In the genomic region with DNA sequence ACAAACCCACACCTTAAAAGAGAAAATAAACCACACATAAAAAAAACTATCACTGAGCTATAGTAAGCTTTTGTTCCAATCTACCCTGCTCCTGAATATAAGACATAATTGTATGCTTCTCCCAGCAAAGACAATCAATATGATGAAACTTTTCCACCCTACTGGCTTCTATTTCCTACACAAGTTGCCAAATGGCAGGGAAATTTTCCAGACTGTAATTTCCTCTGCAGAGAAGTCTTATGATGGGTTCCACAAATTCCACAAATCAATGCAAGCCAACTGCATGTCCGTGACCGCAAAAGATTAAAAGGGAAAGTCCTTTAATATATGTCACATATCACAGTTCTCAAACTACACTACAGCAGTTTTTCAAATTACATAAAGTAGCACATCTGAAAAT, we compare ENCODE assay signal across 11 cellular contexts.
DNase-seq lines count a peak whose midpoint lies in the region; ATAC-seq and TF ChIP-seq lines count a peak whose summit lies in the region.
"Had no signal": no experiment of that assay in that cellular context is flagged by ENCODE, and none has a peak within 500 bp of the region (broad histone marks: within the 10 kb centered on the region; RNA-seq: fewer than 3 reads in every experiment).

No MANE protein-coding gene starts in this region.

- POLR2A ChIA-PET in SK-N-SH (lab: Yijun Ruan, JAX): no interaction called here

- H3K36me3 Mint-ChIP-seq in immature natural killer cell: no peaks in the 10 kb centered on the region

- 0 out of 4 replicates have a peak, but pooled peaks cover 0 to 6% of the 10 kb centered on the region in 2 experiments for H3K4me1 ChIP-seq in SK-N-SH (ENCODE audit: control insufficient read depth in 1 of 2, insufficient read depth in 2 of 2, low read depth in 1 of 2, low read length in 1 of 2)
- H3K4me1 ChIP-seq in testis: peaks cover 20% of the 10 kb centered on the region

- no peak overlapping the region for H2AFZ ChIP-seq in SK-N-SH (ENCODE audit: low read depth)

- peaks cover 2 to 6% (median 5%) of the 10 kb centered on the region in 3 donors for H3K27me3 Mint-ChIP-seq in immature natural killer cell (ENCODE audit: low read depth in 3 of 3)

- TF ChIP-seq POLR2A in testis (IDR thresholded peaks at IDR 0.05): no peak

- no peaks in the 10 kb centered on the region for H3K36me3 ChIP-seq in SK-N-SH (replicated peaks in 1 of 2; ENCODE audit: control insufficient read depth in 1 of 2, insufficient read depth in 2 of 2, low read length in 1 of 2)
- H3K36me3 ChIP-seq in testis (ENCODE audit: low read depth, missing control alignments): no peaks in the 10 kb centered on the region

- H3K79me2 ChIP-seq in SK-N-SH (ENCODE audit: insufficient read depth): no peaks in the 10 kb centered on the region

- H3K9ac ChIP-seq in SK-N-SH: no peak overlapping the region

- H3K9me3 ChIP-seq in SK-N-SH: no peaks in the 10 kb centered on the region
- no peaks in the 10 kb centered on the region for H3K9me3 ChIP-seq in testis

- TF ChIP-seq EP300 in SK-N-SH (IDR thresholded peaks at IDR 0.05; ENCODE audit: borderline replicate concordance in 1 of 2, low read depth in 1 of 2, low read length in 1 of 2): no peak

- WGBS in SK-N-SH (ENCODE audit: low lambda C conversion rate): 63% methylated on average over 2 of the region's 2 CpGs
- WGBS in testis, 2 donors: 33 to 38% methylated on average over 2 of the region's 2 CpGs

- intact Hi-C loops in testis (cut with DNase I; ENCODE audit: low total_unique reads): no loop called here

- TF ChIP-seq RAD21 in SK-N-SH (IDR thresholded peaks at IDR 0.05; ENCODE audit: low read length): no peak

- no peak for ATAC-seq in SK-N-SH treated with all-trans-retinoic acid at 6 μM for 48 hours

- no peaks in the 10 kb centered on the region for H3F3A ChIP-seq in SK-N-SH (replicated peaks; ENCODE audit: insufficient read depth)

- no peak overlapping the region for H3K27ac Mint-ChIP-seq in immature natural killer cell

- H3K4me1 Mint-ChIP-seq in immature natural killer cell: no peaks in the 10 kb centered on the region

- H4K20me1 ChIP-seq in SK-N-SH (ENCODE audit: insufficient read depth): no peaks in the 10 kb centered on the region

- no peaks in the 10 kb centered on the region for H3K9me2 ChIP-seq in SK-N-SH

- no peak overlapping the region for H3K4me3 Mint-ChIP-seq in immature natural killer cell

- no peaks in the 10 kb centered on the region for H3K9me3 Mint-ChIP-seq in immature natural killer cell

- CTCF ChIA-PET in SK-N-SH (lab: Yijun Ruan, JAX): interaction anchor here (1.3 to 1.4 kb wide), 3 partner anchors 26 to 126 kb away, joined by 3 to 4 read pairs (median 4); no protein-coding TSS in a partner anchor

- H3K4me3 ChIP-seq in SK-N-SH (ENCODE audit: low read depth in 2 of 2, low read length in 1 of 2): no peak overlapping the region
- no peak overlapping the region for H3K4me3 ChIP-seq in testis
- H3K4me3 ChIP-seq: skin epidermis had no signal

- no peak overlapping the region for H3K4me2 ChIP-seq in SK-N-SH

- TF ChIP-seq CTCF in SK-N-SH (IDR thresholded peaks at IDR 0.05) (no peak), testis (IDR thresholded peaks at IDR 0.05) (no peak)

- no peaks in the 10 kb centered on the region for H3K27me3 ChIP-seq in SK-N-SH (ENCODE audit: insufficient read depth)
- H3K27me3 ChIP-seq in testis: no peaks in the 10 kb centered on the region

- DNase-seq in SK-N-SH: no peak
- DNase-seq in dedifferentiated amniotic fluid mesenchymal stem cell (ENCODE audit: extremely low spot score): peak; percentile 50
- DNase-seq in kidney glomerular epithelial cell (lab: John Stamatoyannopoulos, UW): peak; percentile 66
- DNase-seq in testis: no peak
- DNase-seq in DMS114 treated with DMSO at 0.1 percent for 48 hours (lab: John Stamatoyannopoulos, UW; ENCODE audit: unreplicated experiment): no peak
- no peak for DNase-seq in immature natural killer cell
- no peak for DNase-seq in stimulated activated CD4-positive, alpha-beta T cell treated with anti-CD3 and anti-CD28 coated beads, Interleukin-12 subunit alpha, Interleukin-12 subunit beta, amount 100 ng/mL, for 4 hours
- DNase-seq: GDM1, KBM-7 had no signal

- H3K27ac ChIP-seq in SK-N-SH (ENCODE audit: low read depth in 2 of 2, low read length in 1 of 2) (no peak overlapping the region), testis (peak overlapping the region; percentile 56 to 78)

TF ChIP-seq in SK-N-SH, 30 proteins besides CTCF, POLR2A, EP300 and RAD21:
- TF ChIP-seq MXI1 (IDR thresholded peaks at IDR 0.05; ENCODE audit: low read depth, low read length) (no peak), TCF12 (IDR thresholded peaks at IDR 0.05) (peak; percentile 12; the same call in 1 of the 2 replicates)

TF ChIP-seq in SK-N-SH treated with all-trans-retinoic acid at 6 μM for 48 hours, 23 proteins besides CTCF, POLR2A, EP300 and RAD21:
- no peak for TF ChIP-seq SNAI2 (CRISPR knock-in tag; IDR thresholded peaks at IDR 0.05)
- no peak for TF ChIP-seq TOX (CRISPR knock-in tag; IDR thresholded peaks at IDR 0.05; ENCODE audit: borderline replicate concordance)
- TF ChIP-seq, protein P1, sequence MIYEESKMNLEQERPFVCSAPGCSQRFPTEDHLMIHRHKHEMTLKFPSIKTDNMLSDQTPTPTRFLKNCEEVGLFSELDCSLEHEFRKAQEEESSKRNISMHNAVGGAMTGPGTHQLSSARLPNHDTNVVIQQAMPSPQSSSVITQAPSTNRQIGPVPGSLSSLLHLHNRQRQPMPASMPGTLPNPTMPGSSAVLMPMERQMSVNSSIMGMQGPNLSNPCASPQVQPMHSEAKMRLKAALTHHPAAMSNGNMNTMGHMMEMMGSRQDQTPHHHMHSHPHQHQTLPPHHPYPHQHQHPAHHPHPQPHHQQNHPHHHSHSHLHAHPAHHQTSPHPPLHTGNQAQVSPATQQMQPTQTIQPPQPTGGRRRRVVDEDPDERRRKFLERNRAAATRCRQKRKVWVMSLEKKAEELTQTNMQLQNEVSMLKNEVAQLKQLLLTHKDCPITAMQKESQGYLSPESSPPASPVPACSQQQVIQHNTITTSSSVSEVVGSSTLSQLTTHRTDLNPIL (CRISPR knock-in tag; IDR thresholded peaks at IDR 0.05; ENCODE audit: low read depth): no peak
- no peak for TF ChIP-seq ZFP30 (CRISPR knock-in tag; IDR thresholded peaks at IDR 0.05)
- no peak for TF ChIP-seq ESRRG (CRISPR knock-in tag; IDR thresholded peaks at IDR 0.05)
- TF ChIP-seq, protein P2, sequence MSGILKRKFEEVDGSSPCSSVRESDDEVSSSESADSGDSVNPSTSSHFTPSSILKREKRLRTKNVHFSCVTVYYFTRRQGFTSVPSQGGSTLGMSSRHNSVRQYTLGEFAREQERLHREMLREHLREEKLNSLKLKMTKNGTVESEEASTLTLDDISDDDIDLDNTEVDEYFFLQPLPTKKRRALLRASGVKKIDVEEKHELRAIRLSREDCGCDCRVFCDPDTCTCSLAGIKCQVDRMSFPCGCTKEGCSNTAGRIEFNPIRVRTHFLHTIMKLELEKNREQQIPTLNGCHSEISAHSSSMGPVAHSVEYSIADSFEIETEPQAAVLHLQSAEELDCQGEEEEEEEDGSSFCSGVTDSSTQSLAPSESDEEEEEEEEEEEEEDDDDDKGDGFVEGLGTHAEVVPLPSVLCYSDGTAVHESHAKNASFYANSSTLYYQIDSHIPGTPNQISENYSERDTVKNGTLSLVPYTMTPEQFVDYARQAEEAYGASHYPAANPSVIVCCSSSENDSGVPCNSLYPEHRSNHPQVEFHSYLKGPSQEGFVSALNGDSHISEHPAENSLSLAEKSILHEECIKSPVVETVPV (CRISPR knock-in tag; IDR thresholded peaks at IDR 0.05): no peak
- TF ChIP-seq TCF4 (CRISPR knock-in tag; IDR thresholded peaks at IDR 0.05; ENCODE audit: borderline replicate concordance): no peak
- no peak for TF ChIP-seq RARB (CRISPR knock-in tag; IDR thresholded peaks at IDR 0.05)
- TF ChIP-seq BACH2 (CRISPR knock-in tag; IDR thresholded peaks at IDR 0.05; ENCODE audit: borderline replicate concordance): no peak
- TF ChIP-seq PPARA (CRISPR knock-in tag; IDR thresholded peaks at IDR 0.05; ENCODE audit: borderline replicate concordance): no peak
- no peak for TF ChIP-seq ZNF70 (CRISPR knock-in tag; IDR thresholded peaks at IDR 0.05)

Comparison
In these comparisons a context has a peak if more than half of its experiments do, and no peak if none do; other contexts are left out.
1. DNase-seq: peak in dedifferentiated amniotic fluid mesenchymal stem cell (single experiment) and kidney glomerular epithelial cell (single experiment); none in SK-N-SH (single experiment), testis (single experiment), DMS114 treated with DMSO at 0.1 percent for 48 hours (single experiment), immature natural killer cell (0 of 3) and stimulated activated CD4-positive, alpha-beta T cell treated with anti-CD3 and anti-CD28 coated beads, Interleukin-12 subunit alpha, Interleukin-12 subunit beta, amount 100 ng/mL, for 4 hours (single experiment).
2. H3K27ac ChIP-seq: peak in testis (2 of 2); none in SK-N-SH (0 of 2).